18 cellular contexts compared by ENCODE assay signal in genomic region chr2:101690547-101691182, GRCh38. TPM values are rescaled to one million over a fixed set of nuclear protein-coding genes. Genes with fewer than 3 reads are reported as not detected.
DNase-seq lines count a peak whose midpoint lies in the region; ATAC-seq and TF ChIP-seq lines count a peak whose summit lies in the region.
"Had no signal": no experiment of that assay in that cellular context is flagged by ENCODE, and none has a peak within 500 bp of the region (broad histone marks: within the 10 kb centered on the region; RNA-seq: fewer than 3 reads in every experiment).

No MANE protein-coding gene starts in this region.

- H3K27ac Mint-ChIP-seq in osteocyte (ENCODE audit: unreplicated experiment): no peak overlapping the region

- H3K4me1 ChIP-seq in colonic mucosa: no peaks in the 10 kb centered on the region

- no peaks in the 10 kb centered on the region for H3K4me1 Mint-ChIP-seq in osteocyte (ENCODE audit: unreplicated experiment)

- H3K9me3 ChIP-seq in colonic mucosa: no peaks in the 10 kb centered on the region

- H3K36me3 ChIP-seq in colonic mucosa: no peaks in the 10 kb centered on the region

- no peaks in the 10 kb centered on the region for H3K9me3 Mint-ChIP-seq in osteocyte (ENCODE audit: unreplicated experiment)

- ATAC-seq in left colon (peak; percentile 83), HG02885 (IDR thresholded peaks at IDR 0.05; ENCODE audit: poor library complexity, unreplicated experiment) (no peak)
- ATAC-seq: HCT116 had no signal

- no peak overlapping the region for H3K4me3 Mint-ChIP-seq in osteocyte (ENCODE audit: unreplicated experiment)
- H3K4me3 Mint-ChIP-seq: B cell had no signal

- no peak overlapping the region for H3K27ac ChIP-seq in colonic mucosa

- H3K4me3 ChIP-seq in colonic mucosa: no peak overlapping the region

- TF ChIP-seq CTCF in colonic mucosa (IDR thresholded peaks at IDR 0.05) (no peak), osteocyte (IDR thresholded peaks at IDR 0.05) (no peak)

- H3K9ac ChIP-seq in colonic mucosa (ENCODE audit: low read depth in 2 of 2, low read length in 2 of 2): no peak overlapping the region

- DNase-seq in DMS53 (lab: John Stamatoyannopoulos, UW): peak; percentile 51
- DNase-seq in colonic mucosa: peak; percentile 23
- DNase-seq in left colon: no peak
- DNase-seq in osteocyte (ENCODE audit: extremely low spot score, unreplicated experiment): peak; percentile 3
- no peak for DNase-seq in activated CD4-positive, alpha-beta T cell treated with anti-CD3 and anti-CD28 coated beads for 48 hours
- DNase-seq in SHP77 (lab: John Stamatoyannopoulos, UW): no peak
- DNase-seq: CD4-positive, CD25-positive, alpha-beta regulatory T cell; COR-L47; GOT3; NCI-H1417 treated with DMSO at 0.1 percent for 48 hours; NCI-H187 treated with DMSO at 0.1 percent for 48 hours; NCI-H2227 treated with DMSO at 0.1 percent for 48 hours; NCI-H510A treated with DMSO at 0.1 percent for 48 hours; NCI-H774; SHP77 treated with DMSO at 0.1 percent for 48 hours had no signal

- no peaks in the 10 kb centered on the region for H3K36me3 Mint-ChIP-seq in osteocyte (ENCODE audit: unreplicated experiment)
- H3K36me3 Mint-ChIP-seq: CD4-positive, CD25-positive, alpha-beta regulatory T cell had no signal

- no peaks in the 10 kb centered on the region for H3K27me3 ChIP-seq in colonic mucosa

- intact Hi-C loops in colonic mucosa (cut with DNase I): loop anchor here (10.0 kb wide), 1 partner anchor 134 kb away; no protein-coding TSS in a partner anchor
- intact Hi-C loops in left colon (cut with DNase I, micrococcal nuclease): no loop called here

- peaks cover 16% of the 10 kb centered on the region for H3K27me3 Mint-ChIP-seq in osteocyte (ENCODE audit: unreplicated experiment)
- H3K27me3 Mint-ChIP-seq: B cell; CD4-positive, CD25-positive, alpha-beta regulatory T cell had no signal

RNA-seq across cellular contexts. Expression of gene MAP4K4, which starts 6.8 kb away (rescaled TPM):
- total RNA-seq in colonic mucosa (10 to 100 TPM; 26.8 to 30.7 TPM), left colon (10 to 100 TPM; 24.9 to 37.5 TPM), osteocyte (123 and 126 TPM in 2 replicates)

Comparison
In these comparisons a context has a peak if more than half of its experiments do, and no peak if none do; other contexts are left out.
1. DNase-seq: peak in DMS53 (single experiment), colonic mucosa (single experiment) and osteocyte (single experiment); none in left colon (0 of 2), activated CD4-positive, alpha-beta T cell treated with anti-CD3 and anti-CD28 coated beads for 48 hours (single experiment) and SHP77 (0 of 2).